Comparison of ENCODE assay signal across 8 cellular contexts in the genomic region with DNA sequence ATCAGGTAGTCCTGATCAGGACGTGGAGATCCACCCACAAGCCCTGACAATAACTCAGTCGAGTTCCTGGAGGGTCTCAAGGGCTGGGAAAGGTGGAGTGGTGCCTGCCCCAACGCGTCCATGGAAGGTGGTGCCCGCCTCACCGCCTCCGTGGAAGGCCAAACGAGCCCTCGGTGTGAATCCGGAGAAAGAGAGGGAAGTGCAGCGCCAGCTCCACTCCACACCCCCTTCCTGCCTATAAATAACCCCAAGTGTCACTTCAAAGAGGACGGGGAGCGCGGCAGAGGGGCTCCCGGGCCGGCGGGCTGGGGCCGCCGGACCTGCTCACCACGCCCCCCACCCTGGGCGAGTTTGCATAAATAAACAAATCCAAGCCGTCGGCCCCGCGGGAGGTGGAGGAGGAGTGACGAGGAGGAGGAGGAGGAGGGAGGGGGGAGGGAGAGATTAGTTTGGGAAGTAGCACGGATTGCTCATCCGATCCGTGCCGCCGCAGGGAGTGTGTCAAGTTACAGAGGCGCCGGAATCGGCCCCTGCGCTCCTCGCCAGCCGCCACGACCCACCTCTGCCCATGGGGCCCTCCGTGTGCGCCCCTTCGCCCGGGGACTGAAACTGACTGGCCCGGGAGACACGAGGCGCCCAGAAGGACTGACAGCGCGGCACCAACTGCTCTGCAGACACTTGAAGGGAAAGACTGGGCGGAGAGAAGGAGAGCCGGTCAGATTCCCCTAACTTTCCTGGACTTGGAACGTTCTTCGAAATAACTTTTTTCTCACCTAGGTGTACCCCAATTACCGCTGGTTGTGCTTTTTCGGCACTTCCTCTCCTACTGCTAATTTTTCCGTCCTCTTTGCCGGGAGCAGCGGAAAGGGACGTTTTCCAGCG. TPM values are rescaled to one million over a fixed set of nuclear protein-coding genes. Genes with fewer than 3 reads are reported as not detected.
DNase-seq lines count a peak whose midpoint lies in the region; ATAC-seq lines count a peak whose summit lies in the region.

Gene COL13A1 (plus strand): TSS at position 473 of the 882 bp plus-strand sequence. CDS start 518 bp downstream, outside the sequence.

- H3K4me3 ChIP-seq in SK-N-MC = peak within 1 kb of the TSS; percentile 76

- no peak within 1 kb of the TSS for H3K27ac Mint-ChIP-seq in activated naive CD8-positive, alpha-beta T cell
- no peak within 1 kb of the TSS for H3K27ac Mint-ChIP-seq in activated naive CD8-positive, alpha-beta T cell treated with anti-CD3 and anti-CD28 coated beads, Interleukin-2, amount 50 U/mL, for 24 hours
- H3K27ac Mint-ChIP-seq in natural killer cell treated with Interleukin-12 subunit alpha and Interleukin-12 subunit beta and Interleukin-15 and Interleukin-18, amount 100 ng/mL, for 72 hours = no peak within 1 kb of the TSS

- H3K9me3 Mint-ChIP-seq in activated naive CD8-positive, alpha-beta T cell (ENCODE audit: low read depth) = no peaks in the 10 kb centered on the region
- H3K9me3 Mint-ChIP-seq in activated naive CD8-positive, alpha-beta T cell treated with anti-CD3 and anti-CD28 coated beads, Interleukin-2, amount 50 U/mL, for 24 hours = peaks cover 1% of the 10 kb centered on the region
- no peaks in the 10 kb centered on the region for H3K9me3 Mint-ChIP-seq in natural killer cell treated with Interleukin-12 subunit alpha and Interleukin-12 subunit beta and Interleukin-15 and Interleukin-18, amount 100 ng/mL, for 72 hours

- H3K27me3 Mint-ChIP-seq in activated naive CD8-positive, alpha-beta T cell = peaks cover 25% of the 10 kb centered on the region
- H3K27me3 Mint-ChIP-seq in activated naive CD8-positive, alpha-beta T cell treated with anti-CD3 and anti-CD28 coated beads, Interleukin-2, amount 50 U/mL, for 24 hours = peaks cover 44% of the 10 kb centered on the region
- H3K27me3 Mint-ChIP-seq in natural killer cell treated with Interleukin-12 subunit alpha and Interleukin-12 subunit beta and Interleukin-15 and Interleukin-18, amount 100 ng/mL, for 72 hours = peaks cover 17 to 31% of the 10 kb centered on the region in 2 donors

- H3K4me1 Mint-ChIP-seq in activated naive CD8-positive, alpha-beta T cell (ENCODE audit: low read depth) = peaks cover 10% of the 10 kb centered on the region
- peaks cover 5% of the 10 kb centered on the region for H3K4me1 Mint-ChIP-seq in activated naive CD8-positive, alpha-beta T cell treated with anti-CD3 and anti-CD28 coated beads, Interleukin-2, amount 50 U/mL, for 24 hours
- peaks cover 6 to 11% of the 10 kb centered on the region in 2 donors for H3K4me1 Mint-ChIP-seq in natural killer cell treated with Interleukin-12 subunit alpha and Interleukin-12 subunit beta and Interleukin-15 and Interleukin-18, amount 100 ng/mL, for 72 hours (ENCODE audit: low read depth in 2 of 2)

- H3K4me3 Mint-ChIP-seq in activated naive CD8-positive, alpha-beta T cell = peak within 1 kb of the TSS; percentile 70
- no peak within 1 kb of the TSS for H3K4me3 Mint-ChIP-seq in activated naive CD8-positive, alpha-beta T cell treated with anti-CD3 and anti-CD28 coated beads, Interleukin-2, amount 50 U/mL, for 24 hours
- peak within 1 kb of the TSS; percentile 70 for H3K4me3 Mint-ChIP-seq in natural killer cell treated with Interleukin-12 subunit alpha and Interleukin-12 subunit beta and Interleukin-15 and Interleukin-18, amount 100 ng/mL, for 72 hours

- no peaks in the 10 kb centered on the region for H3K36me3 ChIP-seq in SK-N-MC (ENCODE audit: insufficient read depth, low read length)

- no peak for ATAC-seq in activated naive CD8-positive, alpha-beta T cell treated with anti-CD3 and anti-CD28 coated beads, Interleukin-2, amount 50 U/mL, for 24 hours
- ATAC-seq in natural killer cell treated with Interleukin-12 subunit alpha and Interleukin-12 subunit beta and Interleukin-15 and Interleukin-18, amount 100 ng/mL, for 72 hours = no peak
- no peak for ATAC-seq in activated CD4-positive, CD25-positive, alpha-beta regulatory T cell treated with anti-CD3 and anti-CD28 coated beads, Interleukin-2, amount 50 U/mL, for 24 hours

- no peak within 1 kb of the TSS for H3K27ac ChIP-seq in SK-N-MC

- H3K36me3 Mint-ChIP-seq in activated naive CD8-positive, alpha-beta T cell = no peaks in the 10 kb centered on the region
- no peaks in the 10 kb centered on the region for H3K36me3 Mint-ChIP-seq in activated naive CD8-positive, alpha-beta T cell treated with anti-CD3 and anti-CD28 coated beads, Interleukin-2, amount 50 U/mL, for 24 hours (ENCODE audit: low read depth)
- H3K36me3 Mint-ChIP-seq in natural killer cell treated with Interleukin-12 subunit alpha and Interleukin-12 subunit beta and Interleukin-15 and Interleukin-18, amount 100 ng/mL, for 72 hours = no peaks in the 10 kb centered on the region

- H3K9me3 ChIP-seq in SK-N-MC (ENCODE audit: low read depth, low read length) = no peaks in the 10 kb centered on the region

- no peak within 1 kb of the TSS for H3K9ac ChIP-seq in SK-N-MC (ENCODE audit: insufficient read length)

- no peak for DNase-seq in activated naive CD8-positive, alpha-beta T cell treated with anti-CD3 and anti-CD28 coated beads, Interleukin-2, amount 50 U/mL, for 24 hours
- DNase-seq in SK-N-MC (ENCODE audit: low read depth, low spot score) = no peak
- peak; percentile 53 for DNase-seq in fibroblast of gingiva (ENCODE audit: low read depth)
- peak; percentile 57 for DNase-seq in natural killer cell treated with Interleukin-12 subunit alpha and Interleukin-12 subunit beta and Interleukin-15 and Interleukin-18, amount 100 ng/mL, for 72 hours (ENCODE audit: low spot score)
- DNase-seq in NCI-H345 treated with DMSO at 0.1 percent for 48 hours (lab: John Stamatoyannopoulos, UW; ENCODE audit: unreplicated experiment) = no peak
- DNase-seq in NCI-H2227 (lab: John Stamatoyannopoulos, UW; ENCODE audit: unreplicated experiment) = no peak

RNA-seq across cellular contexts. Expression of gene COL13A1, which starts in this region (rescaled TPM):
- total RNA-seq in natural killer cell treated with Interleukin-12 subunit alpha and Interleukin-12 subunit beta and Interleukin-15 and Interleukin-18, amount 100 ng/mL, for 72 hours = not detected

Comparison
In these comparisons a context has a peak if more than half of its experiments do, and no peak if none do; other contexts are left out.
1. Peak in DNase-seq in natural killer cell treated with Interleukin-12 subunit alpha and Interleukin-12 subunit beta and Interleukin-15 and Interleukin-18, amount 100 ng/mL, for 72 hours; RNA of the gene not detected or under 1 TPM.